ENCODE assay signal across 1 cellular context in the genomic region with DNA sequence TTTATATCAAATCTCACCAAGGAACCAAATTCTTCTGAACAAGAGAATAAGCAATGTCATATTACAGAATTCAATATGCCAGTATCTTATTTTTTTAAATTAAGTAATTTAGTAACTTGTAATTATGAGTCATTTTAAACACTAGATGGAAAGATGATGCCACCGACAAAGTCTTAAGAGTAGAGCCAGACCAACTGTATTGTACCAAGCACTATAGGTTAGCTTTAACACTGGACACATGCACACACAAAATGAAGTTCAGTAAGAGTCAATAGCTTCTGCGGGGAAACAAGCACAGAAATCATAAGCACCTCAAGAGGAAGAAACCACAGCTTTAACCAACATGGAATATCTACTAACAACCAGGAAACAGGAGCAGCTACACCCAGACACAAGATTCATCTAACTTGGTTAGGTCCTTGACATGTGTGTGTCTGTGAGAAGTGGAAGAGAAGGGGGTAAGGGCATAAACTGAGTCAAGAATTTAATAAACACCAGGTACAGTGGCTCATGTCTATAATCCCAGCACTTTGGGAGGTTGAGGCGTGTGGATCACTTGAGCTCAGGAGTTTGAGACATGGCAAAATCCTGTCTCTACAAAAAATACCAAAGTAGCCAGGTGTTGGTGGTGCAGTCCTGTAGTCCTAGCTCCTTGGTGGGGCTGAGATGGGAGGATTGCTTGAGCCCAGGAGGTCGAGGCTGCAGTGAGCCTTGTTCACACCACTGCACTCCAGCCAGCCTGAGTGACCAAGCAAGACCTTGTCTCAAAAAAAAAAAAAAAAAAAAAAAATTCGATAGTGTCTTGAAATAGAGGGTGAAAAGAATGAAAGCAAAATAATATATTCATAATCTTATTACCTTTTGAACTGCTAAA.
TF ChIP-seq lines count a peak whose summit lies in the region.

No MANE protein-coding gene starts in this region.

TF ChIP-seq in K562, 482 proteins besides CTCF, POLR2A, EP300 and RAD21:
- TF ChIP-seq ZNF184 (CRISPR knock-in tag; IDR thresholded peaks at IDR 0.05): no peak
- no peak for TF ChIP-seq ILF3 (IDR thresholded peaks at IDR 0.05; ENCODE audit: borderline replicate concordance)
- no peak for TF ChIP-seq ZC3H8 (IDR thresholded peaks at IDR 0.05)
